ENCODE assay signal across 16 cellular contexts in the genomic region with DNA sequence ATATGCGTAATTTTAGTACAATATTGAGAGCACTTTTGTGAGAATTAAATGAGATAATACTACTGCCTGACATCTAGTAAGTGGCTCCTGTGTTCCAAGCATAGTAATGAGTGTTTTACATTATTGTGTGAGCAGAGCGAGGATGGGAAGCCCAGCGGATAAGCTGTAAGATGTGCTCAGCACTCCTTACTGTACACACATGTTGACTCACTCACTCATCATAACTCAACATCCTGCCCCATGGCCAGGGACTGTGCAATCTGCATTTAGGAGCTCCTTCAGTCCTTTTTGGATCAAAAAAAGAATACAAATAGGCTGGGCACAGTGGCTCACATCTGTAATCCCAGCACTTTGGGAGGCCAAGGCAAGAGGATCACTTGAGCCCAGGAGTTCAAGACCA.
DNase-seq lines count a peak whose midpoint lies in the region; ATAC-seq, FAIRE-seq and TF ChIP-seq lines count a peak whose summit lies in the region.
"Had no signal": no experiment of that assay in that cellular context is flagged by ENCODE, and none has a peak within 500 bp of the region (broad histone marks: within the 10 kb centered on the region; RNA-seq: fewer than 3 reads in every experiment).

No MANE protein-coding gene starts in this region.

- no peaks in the 10 kb centered on the region for H3K9me2 ChIP-seq in hepatocyte (replicated peaks; ENCODE audit: insufficient read depth)

- no peaks in the 10 kb centered on the region for H4K20me1 ChIP-seq in hepatocyte (ENCODE audit: insufficient read depth, poor library complexity, severe bottlenecking)

- no peak overlapping the region for H3K27ac ChIP-seq in hepatocyte
- H3K27ac ChIP-seq: transverse colon had no signal

- no peak overlapping the region for H3K4me2 ChIP-seq in hepatocyte

- ATAC-seq in GM18867 (IDR thresholded peaks at IDR 0.05; ENCODE audit: unreplicated experiment) (peak; percentile 2), HG03095 (IDR thresholded peaks at IDR 0.05; ENCODE audit: unreplicated experiment) (no peak)
- ATAC-seq: WTC11 had no signal

- no peaks in the 10 kb centered on the region for H3K9me3 ChIP-seq in hepatocyte (ENCODE audit: low read depth)
- H3K9me3 ChIP-seq: transverse colon had no signal

- no peaks in the 10 kb centered on the region for H3K4me1 ChIP-seq in hepatocyte (ENCODE audit: insufficient read depth)
- H3K4me1 ChIP-seq: transverse colon had no signal

- H3K79me2 ChIP-seq in hepatocyte, result no peaks in the 10 kb centered on the region

- FAIRE-seq in bronchial epithelial cell (lab: Jason Lieb, UNC), result peak; percentile 36
- FAIRE-seq: HTR-8/SVneo had no signal

- TF ChIP-seq CTCF in bronchial epithelial cell (IDR thresholded peaks at IDR 0.05; ENCODE audit: insufficient read depth, low read length, severe bottlenecking) (no peak), hepatocyte (IDR thresholded peaks at IDR 0.05; ENCODE audit: poor library complexity) (no peak)

- H3K36me3 ChIP-seq in bronchial epithelial cell (ENCODE audit: control insufficient read depth, insufficient read depth, low read length) (no peaks in the 10 kb centered on the region), hepatocyte (replicated peaks; ENCODE audit: insufficient read depth, low read depth) (no peaks in the 10 kb centered on the region)
- H3K36me3 ChIP-seq: transverse colon had no signal

- DNase-seq in HPDE6-E6E7 (ENCODE audit: extremely low spot score), result peak; percentile 3
- DNase-seq in bronchial epithelial cell (ENCODE audit: low read depth), result peak; percentile 87
- DNase-seq in non-pigmented ciliary epithelial cell (ENCODE audit: low read depth), result peak; percentile 46
- no peak for DNase-seq in HuH-7.5 (ENCODE audit: low spot score)
- DNase-seq in hepatocyte (ENCODE audit: low spot score), result no peak
- no peak for DNase-seq in NCI-H82 (lab: John Stamatoyannopoulos, UW)
- DNase-seq: activated naive CD4-positive, alpha-beta T cell treated with anti-CD3 and anti-CD28 coated beads for 36 hours; CD4-positive, CD25-positive, alpha-beta regulatory T cell; GF-D8; hippocampal formation; retina; transverse colon had no signal

- H3K4me3 ChIP-seq in bronchial epithelial cell (ENCODE audit: low read depth, low read length) (no peak overlapping the region), hepatocyte (no peak overlapping the region)
- H3K4me3 ChIP-seq: transverse colon had no signal

- no peaks in the 10 kb centered on the region for H3K27me3 ChIP-seq in bronchial epithelial cell (ENCODE audit: control insufficient read depth, insufficient read depth, low read length)
- H3K27me3 ChIP-seq in hepatocyte, result no peaks in the 10 kb centered on the region
- H3K27me3 ChIP-seq: transverse colon had no signal

- WGBS in hepatocyte (ENCODE audit: low lambda C conversion rate, missing lambda C conversion rate), result 94% methylated on average over 3 of the region's 3 CpGs

- H2AFZ ChIP-seq in hepatocyte, result no peak overlapping the region

Comparison
In these comparisons a context has a peak if more than half of its experiments do, and no peak if none do; other contexts are left out.
1. DNase-seq: peak in HPDE6-E6E7 (single experiment), bronchial epithelial cell (single experiment) and non-pigmented ciliary epithelial cell (single experiment); none in HuH-7.5 (single experiment), hepatocyte (single experiment) and NCI-H82 (single experiment).